Comparison of ENCODE assay signal across 13 cellular contexts in the genomic region with DNA sequence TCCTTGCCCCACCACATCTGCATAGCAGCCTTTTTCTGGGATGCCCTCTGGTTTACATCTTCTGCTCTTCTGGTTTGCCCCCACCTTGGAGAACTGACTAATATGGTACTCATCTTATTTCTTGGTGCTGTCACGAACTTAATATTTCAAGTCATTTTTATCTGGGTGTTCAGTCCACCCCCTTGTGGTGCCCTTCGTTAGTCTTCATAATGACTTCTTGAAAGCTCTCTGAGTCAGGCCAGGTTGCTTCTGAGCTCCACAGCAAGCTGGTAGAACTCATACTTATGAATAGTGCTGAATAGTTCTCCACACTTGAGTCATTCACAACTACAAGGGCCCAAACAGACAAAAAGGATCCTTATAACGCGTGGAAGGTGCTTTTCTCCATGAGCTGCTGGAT. TPM values are rescaled to one million over a fixed set of nuclear protein-coding genes. Genes with fewer than 3 reads are reported as not detected.
A peak's percentile ranks its signal among the peaks of the same experiment; 100 is the strongest.
DNase-seq lines count a peak whose midpoint lies in the region; ATAC-seq, FAIRE-seq and TF ChIP-seq lines count a peak whose summit lies in the region.
"Had no signal": no experiment of that assay in that cellular context is flagged by ENCODE, and none has a peak within 500 bp of the region (broad histone marks: within the 10 kb centered on the region; RNA-seq: fewer than 3 reads in every experiment).

No MANE protein-coding gene starts in this region.

- H4K20me1 ChIP-seq in smooth muscle cell (ENCODE audit: low read depth) (no peaks in the 10 kb centered on the region), PC-9 (ENCODE audit: insufficient read depth) (no peaks in the 10 kb centered on the region)

- H3K4me1 ChIP-seq in adipocyte (ENCODE audit: control insufficient read depth, insufficient read depth, low read length) (peaks cover 19% of the 10 kb centered on the region), foreskin keratinocyte (no peaks in the 10 kb centered on the region), smooth muscle cell (ENCODE audit: low read depth) (peaks cover 6% of the 10 kb centered on the region), BE2C (no peaks in the 10 kb centered on the region), PC-9 (replicated peaks; ENCODE audit: insufficient read depth) (no peaks in the 10 kb centered on the region)

- intact Hi-C loops in PC-9 (cut with micrococcal nuclease; ENCODE audit: unreplicated experiment): no loop called here

- peak; percentile 49 for ATAC-seq in foreskin keratinocyte
- ATAC-seq: activated naive CD4-positive, alpha-beta T cell treated with anti-CD3 and anti-CD28 coated beads, Interleukin-2, amount 50 U/mL, for 72 hours had no signal

- POLR2A ChIA-PET in PC-9 (lab: Charles Lee; ENCODE audit: unreplicated experiment): no interaction called here

- 59% methylated on average over 4 of the region's 4 CpGs for WGBS in smooth muscle cell (ENCODE audit: low lambda C conversion rate)

- H3K9ac ChIP-seq in adipocyte (ENCODE audit: low read length) (peak overlapping the region; percentile 46), smooth muscle cell (ENCODE audit: low read depth) (no peak overlapping the region)

- CTCF ChIA-PET in PC-9 (lab: Charles Lee): interaction anchor here (0.6 kb wide), 1 partner anchor 837 kb away, joined by 6 read pairs; no protein-coding TSS in a partner anchor

- no peaks in the 10 kb centered on the region for H3K9me3 ChIP-seq in adipocyte (ENCODE audit: control insufficient read depth, low read length)
- no peaks in the 10 kb centered on the region for H3K9me3 ChIP-seq in smooth muscle cell (replicated peaks; ENCODE audit: low read depth)
- no peaks in the 10 kb centered on the region for H3K9me3 ChIP-seq in BE2C
- H3K9me3 ChIP-seq in PC-9 (ENCODE audit: insufficient read depth, low read depth): no peaks in the 10 kb centered on the region

- no peaks in the 10 kb centered on the region for H3K9me2 ChIP-seq in PC-9 (ENCODE audit: insufficient read depth)

- H2AFZ ChIP-seq in smooth muscle cell (ENCODE audit: low read depth): peak overlapping the region; percentile 83
- H2AFZ ChIP-seq in PC-9: no peak overlapping the region

- TF ChIP-seq CTCF in foreskin keratinocyte (conservative IDR thresholded peaks at IDR 0.05) (no peak), smooth muscle cell (IDR thresholded peaks at IDR 0.05; ENCODE audit: borderline replicate concordance, insufficient read depth, poor library complexity, severe bottlenecking) (no peak), BE2C (IDR thresholded peaks at IDR 0.05; ENCODE audit: low read depth, low read length) (no peak), PC-9 (conservative IDR thresholded peaks at IDR 0.05) (no peak), D721Med (IDR thresholded peaks at IDR 0.05; ENCODE audit: insufficient read depth, missing control alignments) (no peak)

- H3K27ac ChIP-seq in foreskin keratinocyte (no peak overlapping the region), smooth muscle cell (ENCODE audit: low read depth) (peak overlapping the region; percentile 62), PC-9 (no peak overlapping the region)
- H3K27ac ChIP-seq: epithelial cell of prostate had no signal

- DNase-seq in GM04504 (ENCODE audit: low read depth): peak; percentile 69
- DNase-seq in adipocyte (ENCODE audit: low read depth): peak; percentile 20
- no peak for DNase-seq in foreskin keratinocyte
- no peak for DNase-seq in smooth muscle cell (lab: John Stamatoyannopoulos, UW; ENCODE audit: unreplicated experiment)
- DNase-seq in BE2C: no peak
- DNase-seq in hypothalamus (lab: John Stamatoyannopoulos, UW): no peak
- no peak for DNase-seq in PC-9
- DNase-seq in D721Med (ENCODE audit: insufficient read length, low spot score): no peak
- DNase-seq: activated CD4-positive, alpha-beta memory T cell treated with anti-CD3 and anti-CD28 coated beads for 36 hours; NCI-H510A treated with DMSO at 0.1 percent for 48 hours had no signal

- BruUV-seq in PC-9 (replicated peaks; lab: Mats Ljungman, UMichigan): no TSS peak

- H3K4me3 ChIP-seq in adipocyte (ENCODE audit: low read length) (peak overlapping the region; percentile 48), smooth muscle cell (peak overlapping the region; percentile 23), BE2C (ENCODE audit: low read depth, low read length) (no peak overlapping the region), PC-9 (no peak overlapping the region)

- FAIRE-seq in D721Med (lab: Jason Lieb, UNC): no peak

- H3K79me2 ChIP-seq in smooth muscle cell (ENCODE audit: low read depth) (no peaks in the 10 kb centered on the region), PC-9 (ENCODE audit: low read depth) (no peaks in the 10 kb centered on the region)

- H3K36me3 ChIP-seq in adipocyte (ENCODE audit: control insufficient read depth, insufficient read depth, low read length, severe bottlenecking): no peaks in the 10 kb centered on the region
- no peaks in the 10 kb centered on the region for H3K36me3 ChIP-seq in smooth muscle cell (ENCODE audit: low read depth)
- H3K36me3 ChIP-seq in BE2C: no peaks in the 10 kb centered on the region
- H3K36me3 ChIP-seq in PC-9 (ENCODE audit: low read depth): no peaks in the 10 kb centered on the region

- H3F3A ChIP-seq in smooth muscle cell (ENCODE audit: low read depth) (peaks cover 9% of the 10 kb centered on the region), PC-9 (ENCODE audit: insufficient read depth, low read depth) (no peaks in the 10 kb centered on the region)

- H3K4me2 ChIP-seq in smooth muscle cell (peak overlapping the region; percentile 72), PC-9 (no peak overlapping the region)

- H3K27me3 ChIP-seq in adipocyte (replicated peaks; ENCODE audit: control insufficient read depth, insufficient read depth, low read length) (no peaks in the 10 kb centered on the region), foreskin keratinocyte (peaks cover 5% of the 10 kb centered on the region), smooth muscle cell (ENCODE audit: low read depth) (no peaks in the 10 kb centered on the region), BE2C (no peaks in the 10 kb centered on the region), PC-9 (ENCODE audit: insufficient read depth, low read depth) (peaks cover 36% of the 10 kb centered on the region; the same call in 1 of the 2 replicates)

RNA-seq across cellular contexts. Expression of a gene that starts 35.8 kb away (rescaled TPM):
- total RNA-seq in foreskin keratinocyte (not detected in 2 replicates), smooth muscle cell (0.09 TPM in 1 of 2 replicates, not detected in the other), PC-9 (2021) (not detected in 2 replicates)
- polyA plus RNA-seq in foreskin keratinocyte (not detected in 2 replicates), smooth muscle cell (0.76 and 1.00 TPM in 2 replicates)
- 2.2 TPM for polyA plus RNA-seq in BE2C (2012; ENCODE audit: insufficient read depth, insufficient read length, low read depth)
- total RNA-seq: activated naive CD4-positive, alpha-beta T cell treated with anti-CD3 and anti-CD28 coated beads, Interleukin-2, amount 50 U/mL, for 72 hours; pulmonary artery endothelial cell had no signal

Comparison
In these comparisons a context has a peak if more than half of its experiments do, and no peak if none do; other contexts are left out.
1. DNase-seq: peak in GM04504 (single experiment) and adipocyte (single experiment); none in foreskin keratinocyte (0 of 2), smooth muscle cell (single experiment), BE2C (single experiment), hypothalamus (0 of 51), PC-9 (0 of 2) and D721Med (single experiment).
2. H3K4me3 ChIP-seq: peak in adipocyte (single experiment) and smooth muscle cell (single experiment); none in BE2C (single experiment) and PC-9 (single experiment).